Comparison of ENCODE assay signal across 21 cellular contexts in genomic region chr1:93194231-93194630, GRCh38. TPM values are rescaled to one million over a fixed set of nuclear protein-coding genes. Genes with fewer than 3 reads are reported as not detected.
DNase-seq lines count a peak whose midpoint lies in the region; ATAC-seq, FAIRE-seq and TF ChIP-seq lines count a peak whose summit lies in the region.
"Had no signal": no experiment of that assay in that cellular context is flagged by ENCODE, and none has a peak within 500 bp of the region (broad histone marks: within the 10 kb centered on the region; RNA-seq: fewer than 3 reads in every experiment).

No MANE protein-coding gene starts in this region.

- no peak overlapping the region for H3K14ac ChIP-seq in IMR-90 (replicated peaks; ENCODE audit: low read depth, low read length)

- no peak overlapping the region for H3K4me3 Mint-ChIP-seq in activated naive CD8-positive, alpha-beta T cell treated with anti-CD3 and anti-CD28 coated beads for 36 hours
- H3K4me3 Mint-ChIP-seq in effector memory CD8-positive, alpha-beta T cell = no peak overlapping the region
- H3K4me3 Mint-ChIP-seq: B cell; CD4-positive, alpha-beta T cell; CD8-positive, alpha-beta T cell had no signal

- H3K27ac ChIP-seq in HepG2 (ENCODE audit: extremely low read length, insufficient read depth, low read length) (no peak overlapping the region), right lobe of liver (no peak overlapping the region), IMR-90 (ENCODE audit: insufficient read depth, low read length) (no peak overlapping the region), kidney (ENCODE audit: low read depth in 2 of 2, low read length in 2 of 2) (no peak overlapping the region)
- H3K27ac ChIP-seq: 22Rv1; BLaER1 treated with 17β-estradiol and CSF1 and Interleukin-3, amounts not matched to agents 10 nM and 100 nM; C4-2B had no signal

- no peak for TF ChIP-seq POLR2A in HepG2 (IDR thresholded peaks at IDR 0.05; ENCODE audit: insufficient read depth in 1 of 2, low read depth in 2 of 2, low read length in 2 of 2)
- TF ChIP-seq POLR2A in right lobe of liver (IDR thresholded peaks at IDR 0.05) = no peak
- TF ChIP-seq POLR2A in IMR-90 (IDR thresholded peaks at IDR 0.05; ENCODE audit: low read depth, low read length) = no peak

- H2AK5ac ChIP-seq in IMR-90 (ENCODE audit: low read depth, low read length) = no peak overlapping the region

- H3K4me3 ChIP-seq in HepG2 (replicated peaks in 1 of 3; ENCODE audit: insufficient read depth in 1 of 3, low read depth in 2 of 3, low read length in 3 of 3) = no peak overlapping the region
- no peak overlapping the region for H3K4me3 ChIP-seq in right lobe of liver
- H3K4me3 ChIP-seq in IMR-90 (ENCODE audit: insufficient read depth, low read depth, low read length) = no peak overlapping the region
- H3K4me3 ChIP-seq in kidney (ENCODE audit: low read length in 2 of 2) = no peak overlapping the region
- H3K4me3 ChIP-seq: BLaER1 treated with 17β-estradiol and CSF1 and Interleukin-3, amounts not matched to agents 10 nM and 100 nM had no signal

- H3K27ac Mint-ChIP-seq in activated naive CD8-positive, alpha-beta T cell treated with anti-CD3 and anti-CD28 coated beads for 36 hours = no peak overlapping the region
- no peak overlapping the region for H3K27ac Mint-ChIP-seq in effector memory CD8-positive, alpha-beta T cell
- H3K27ac Mint-ChIP-seq: B cell; CD4-positive, alpha-beta T cell; CD8-positive, alpha-beta T cell had no signal

- POLR2A ChIA-PET in HepG2 (lab: Yijun Ruan, JAX) = no interaction called here
- POLR2A ChIA-PET in IMR-90 (lab: Charles Lee; ENCODE audit: unreplicated experiment) = interaction anchor here (0.7 kb wide), 1 partner anchor 1559 kb away, joined by 3 read pairs; no protein-coding TSS in a partner anchor

- 100% methylated on average over 1 of the region's 1 CpG for WGBS in HepG2 (ENCODE audit: low lambda C conversion rate)
- 88% methylated on average over 1 of the region's 1 CpG for WGBS in right lobe of liver (ENCODE audit: insufficient coverage, low coverage, low lambda C conversion rate, missing lambda C conversion rate)
- WGBS in IMR-90 (ENCODE audit: extremely low coverage in 2 of 2, insufficient read length in 1 of 2), 2 experiments = no CpG with 5 or more reads among the region's 1 CpG

- intact Hi-C loops in HepG2 (cut with micrococcal nuclease; ENCODE audit: unreplicated experiment) (no loop called here), right lobe of liver (cut with DNase I) (no loop called here), IMR-90 (cut with micrococcal nuclease) (no loop called here), kidney (cut with DNase I) (no loop called here)

- H2BK20ac ChIP-seq in IMR-90 (ENCODE audit: low read depth, low read length) = no peak overlapping the region

- FAIRE-seq in HepG2 (lab: Jason Lieb, UNC) (no peak), kidney (lab: Jason Lieb, UNC) (peak; percentile 59)
- FAIRE-seq: D721Med, GM12891, GM19239 had no signal

- no peaks in the 10 kb centered on the region; a peak in 2 of 5 replicates for H3K36me3 ChIP-seq in HepG2 (replicated peaks in 1 of 2; ENCODE audit: control insufficient read depth in 1 of 2, insufficient read depth in 2 of 2, low read length in 2 of 2)
- H3K36me3 ChIP-seq in right lobe of liver = no peaks in the 10 kb centered on the region
- peaks cover 3% of the 10 kb centered on the region for H3K36me3 ChIP-seq in IMR-90 (ENCODE audit: control insufficient read depth, insufficient read depth, low read length)
- H3K36me3 ChIP-seq in kidney (ENCODE audit: control insufficient read depth in 1 of 2, insufficient read depth in 2 of 2, low read length in 2 of 2) = no peaks in the 10 kb centered on the region

- H3K4me1 ChIP-seq in HepG2 (ENCODE audit: insufficient read depth, low read length) (peaks cover 6% of the 10 kb centered on the region), right lobe of liver (no peaks in the 10 kb centered on the region), IMR-90 (ENCODE audit: control insufficient read depth, insufficient read depth, low read length) (no peaks in the 10 kb centered on the region; the same call in 1 of the 2 replicates), kidney (ENCODE audit: control insufficient read depth in 1 of 2, insufficient read depth in 1 of 2, low read depth in 1 of 2, low read length in 2 of 2) (no peaks in the 10 kb centered on the region)
- H3K4me1 ChIP-seq: Caco-2 had no signal

- H3K79me2 ChIP-seq in HepG2 (ENCODE audit: insufficient read depth, low read length) = no peaks in the 10 kb centered on the region

- no peak overlapping the region for H4K5ac ChIP-seq in IMR-90 (ENCODE audit: low read depth, low read length)

- no peak for DNase-seq in HepG2 (ENCODE audit: low spot score)
- DNase-seq in right lobe of liver = no peak
- DNase-seq in IMR-90 = no peak
- no peak for DNase-seq in kidney
- DNase-seq in activated naive CD8-positive, alpha-beta T cell treated with anti-CD3 and anti-CD28 coated beads for 36 hours = no peak
- no peak for DNase-seq in effector memory CD8-positive, alpha-beta T cell
- DNase-seq in iPS-NIHi11 (ENCODE audit: low spot score) = no peak
- DNase-seq: AML-193; Caco-2; Calu3; CD4-positive, alpha-beta T cell; CD8-positive, alpha-beta T cell; DMS79 treated with DMSO at 0.1 percent for 48 hours; GF-D8 had no signal

- H3K9me3 ChIP-seq in HepG2 (ENCODE audit: low read length) = no peaks in the 10 kb centered on the region
- H3K9me3 ChIP-seq in right lobe of liver = no peaks in the 10 kb centered on the region
- H3K9me3 ChIP-seq in IMR-90 (ENCODE audit: control insufficient read depth, insufficient read depth, low read length) = no peaks in the 10 kb centered on the region
- H3K9me3 ChIP-seq in kidney (ENCODE audit: control insufficient read depth in 1 of 2, low read length in 2 of 2) = no peaks in the 10 kb centered on the region
- H3K9me3 ChIP-seq: BLaER1 treated with 17β-estradiol and CSF1 and Interleukin-3, amounts not matched to agents 10 nM and 100 nM; Caco-2 had no signal

- H4K8ac ChIP-seq in IMR-90 (ENCODE audit: low read depth in 2 of 2, low read length in 2 of 2) = no peak overlapping the region

- TF ChIP-seq RAD21 in HepG2 (CRISPR knock-in tag; IDR thresholded peaks at IDR 0.05) (no peak), IMR-90 (IDR thresholded peaks at IDR 0.05; ENCODE audit: low read length) (no peak)

- no peak overlapping the region for H2BK120ac ChIP-seq in IMR-90 (ENCODE audit: low read depth, low read length)

- no peak overlapping the region for H2BK5ac ChIP-seq in IMR-90 (ENCODE audit: low read depth, low read length, poor library complexity, severe bottlenecking)

- H3K27me3 Mint-ChIP-seq in activated naive CD8-positive, alpha-beta T cell treated with anti-CD3 and anti-CD28 coated beads for 36 hours = no peaks in the 10 kb centered on the region
- no peaks in the 10 kb centered on the region for H3K27me3 Mint-ChIP-seq in effector memory CD8-positive, alpha-beta T cell
- H3K27me3 Mint-ChIP-seq: B cell; CD4-positive, alpha-beta T cell had no signal

- H3K27me3 ChIP-seq in HepG2 (ENCODE audit: control insufficient read depth in 1 of 2, insufficient read depth in 2 of 2, low read length in 2 of 2) (no peaks in the 10 kb centered on the region), right lobe of liver (no peaks in the 10 kb centered on the region), IMR-90 (ENCODE audit: control insufficient read depth, insufficient read depth, low read length) (no peaks in the 10 kb centered on the region)
- H3K27me3 ChIP-seq: BLaER1 treated with 17β-estradiol and CSF1 and Interleukin-3, amounts not matched to agents 10 nM and 100 nM had no signal

- H3K4me1 Mint-ChIP-seq in activated naive CD8-positive, alpha-beta T cell treated with anti-CD3 and anti-CD28 coated beads for 36 hours = peaks cover 9% of the 10 kb centered on the region
- H3K4me1 Mint-ChIP-seq in effector memory CD8-positive, alpha-beta T cell (ENCODE audit: low read depth in 2 of 2) = peaks cover 4 to 12% of the 10 kb centered on the region in 2 donors

- H3K9me1 ChIP-seq in IMR-90 (ENCODE audit: insufficient read depth, low read length) = peaks cover 5% of the 10 kb centered on the region

- in situ Hi-C loops in HepG2 (cut with HindIII; ENCODE audit: extremely low pct_ligation_motif_present, low pct_unique_long_range_greater_than_20kb) = no loop called here
- in situ Hi-C loops in IMR-90 (cut with MboI; ENCODE audit: low sequenced_read_pairs) = no loop called here

- H3K9ac ChIP-seq in HepG2 (ENCODE audit: insufficient read depth, low read depth, low read length) = no peak overlapping the region
- H3K9ac ChIP-seq in IMR-90 (ENCODE audit: low read depth, low read length) = no peak overlapping the region
- no peak overlapping the region for H3K9ac ChIP-seq in kidney (ENCODE audit: low read length in 2 of 2)
- H3K9ac ChIP-seq: BLaER1 treated with 17β-estradiol and CSF1 and Interleukin-3, amounts not matched to agents 10 nM and 100 nM had no signal

- H2BK15ac ChIP-seq in IMR-90 (ENCODE audit: low read depth, low read length) = no peak overlapping the region

- BruUV-seq in HepG2 (replicated peaks; lab: Mats Ljungman, UMichigan) (no TSS peak), IMR-90 (replicated peaks; lab: Mats Ljungman, UMichigan) (no TSS peak)

- H3K23ac ChIP-seq in IMR-90 (ENCODE audit: low read depth, low read length) = no peak overlapping the region

- H2AFZ ChIP-seq in HepG2 (ENCODE audit: low read length) = no peak overlapping the region
- H2AFZ ChIP-seq in IMR-90 (replicated peaks; ENCODE audit: low read length, poor library complexity) = no peak overlapping the region

- H3K9me3 Mint-ChIP-seq in activated naive CD8-positive, alpha-beta T cell treated with anti-CD3 and anti-CD28 coated beads for 36 hours = no peaks in the 10 kb centered on the region
- no peaks in the 10 kb centered on the region for H3K9me3 Mint-ChIP-seq in effector memory CD8-positive, alpha-beta T cell
- H3K9me3 Mint-ChIP-seq: CD4-positive, alpha-beta T cell; CD8-positive, alpha-beta T cell had no signal

- no peak overlapping the region for H4K91ac ChIP-seq in IMR-90 (ENCODE audit: insufficient read depth, low read depth, low read length)

- H3K4me2 ChIP-seq in HepG2 (ENCODE audit: low read depth, low read length) (no peak overlapping the region), IMR-90 (ENCODE audit: low read depth, low read length) (no peak overlapping the region)

- no peak overlapping the region for H2AK9ac ChIP-seq in IMR-90 (replicated peaks; ENCODE audit: low read depth, low read length, poor library complexity)

- no peak overlapping the region for H3K18ac ChIP-seq in IMR-90 (ENCODE audit: low read depth, low read length)

- TF ChIP-seq EP300 in HepG2 (IDR thresholded peaks at IDR 0.05; ENCODE audit: low read depth in 2 of 2, low read length in 2 of 2) (no peak), HepG2 (CRISPR knock-in tag; IDR thresholded peaks at IDR 0.05; ENCODE audit: borderline replicate concordance) (no peak)

- H4K20me1 ChIP-seq in HepG2 (ENCODE audit: insufficient read depth, low read length) (no peaks in the 10 kb centered on the region), IMR-90 (ENCODE audit: insufficient read depth, low read length) (no peaks in the 10 kb centered on the region)
- H4K20me1 ChIP-seq: BLaER1 treated with 17β-estradiol and CSF1 and Interleukin-3, amounts not matched to agents 10 nM and 100 nM had no signal

- H3K79me1 ChIP-seq in IMR-90 (ENCODE audit: low read depth in 1 of 2, low read length in 2 of 2) = peaks cover 3 to 7% of the 10 kb centered on the region in 2 experiments; a peak in 2 of 4 replicates

- CTCF ChIA-PET in HepG2 (lab: Yijun Ruan, JAX; ENCODE audit: low intra/inter-chr PET ratio, low total read pairs) (no interaction called here), IMR-90 (lab: Yijun Ruan, JAX) (interaction anchor here (0.6 kb wide), 1 partner anchor 116 kb away, joined by 4 read pairs; the partner anchor contains the start of gene MTF2)

- no peak overlapping the region for H3K4ac ChIP-seq in IMR-90 (ENCODE audit: low read depth, low read length)

- dilution Hi-C loops in IMR-90 (cut with HindIII; ENCODE audit: low sequenced_read_pairs, unreplicated experiment) = no loop called here

- peaks cover 47% of the 10 kb centered on the region for H3K36me3 Mint-ChIP-seq in activated naive CD8-positive, alpha-beta T cell treated with anti-CD3 and anti-CD28 coated beads for 36 hours
- peaks cover 5% of the 10 kb centered on the region for H3K36me3 Mint-ChIP-seq in effector memory CD8-positive, alpha-beta T cell (ENCODE audit: insufficient read depth)

- TF ChIP-seq CTCF in HepG2 (CRISPR knock-in tag; IDR thresholded peaks at IDR 0.05) = no peak
- TF ChIP-seq CTCF in right lobe of liver (IDR thresholded peaks at IDR 0.05) = no peak
- TF ChIP-seq CTCF in IMR-90 (conservative IDR thresholded peaks at IDR 0.05; ENCODE audit: low read depth, low read length) = no peak
- TF ChIP-seq CTCF in kidney (IDR thresholded peaks at IDR 0.05; ENCODE audit: borderline replicate concordance, extremely low read depth, insufficient read depth) = no peak

- H3K56ac ChIP-seq in IMR-90 (ENCODE audit: extremely low read depth, insufficient read depth, low read length) = no peak overlapping the region

- no peak for ATAC-seq in HepG2
- ATAC-seq in right lobe of liver = no peak
- ATAC-seq in IMR-90 (ENCODE audit: low read depth) = no peak
- no peak for ATAC-seq in effector memory CD8-positive, alpha-beta T cell (replicated peaks)
- ATAC-seq: CD8-positive, alpha-beta T cell had no signal

RNA-seq across cellular contexts. Expression of gene CCDC18, which starts 13.7 kb away (rescaled TPM):
- total RNA-seq in HepG2 (2016; rRNA removed; fragmentation: Illumina TruSeq; extraction: Trizol) = 16.3 and 18.4 TPM in 2 replicates
- total RNA-seq in HepG2 (2016; cell fraction: cytosol; rRNA removed; fragmentation: Illumina TruSeq; extraction: Trizol; ENCODE audit: low read depth) = 17.3 and 18.2 TPM in 2 replicates
- total RNA-seq in HepG2 (2016; cell fraction: insoluble cytoplasmic fraction; rRNA removed; fragmentation: Illumina TruSeq; extraction: Trizol) = 17.8 and 21.9 TPM in 2 replicates
- total RNA-seq in HepG2 (2016; cell fraction: membrane; rRNA removed; fragmentation: Illumina TruSeq; extraction: Trizol) = 11.6 and 12.8 TPM in 2 replicates
- 29.6 and 32.6 TPM in 2 replicates for total RNA-seq in HepG2 (2016; cell fraction: nucleus; rRNA removed; fragmentation: Illumina TruSeq; extraction: Trizol)
- 1.4 and 1.9 TPM in 2 replicates for polyA plus RNA-seq in HepG2 (2011; rRNA removed)
- polyA plus RNA-seq in HepG2 (2011; cell fraction: cytosol; rRNA removed) = 0.35 and 1.1 TPM in 2 replicates
- 3.0 and 3.7 TPM in 2 replicates for polyA plus RNA-seq in HepG2 (2011; cell fraction: nucleus; rRNA removed)
- polyA plus RNA-seq in HepG2 (2012) = 3.6 and 4.3 TPM in 2 replicates
- polyA plus RNA-seq in HepG2 (2016; cell fraction: cytosol; fragmentation: Illumina TruSeq; extraction: Trizol; ENCODE audit: low read depth) = 0.44 and 1.0 TPM in 2 replicates
- polyA plus RNA-seq in HepG2 (2016; cell fraction: insoluble cytoplasmic fraction; fragmentation: Illumina TruSeq; extraction: Trizol; ENCODE audit: low read depth) = 13.0 and 14.4 TPM in 2 replicates
- 1.4 and 1.9 TPM in 2 replicates for polyA plus RNA-seq in HepG2 (2016; cell fraction: membrane; fragmentation: Illumina TruSeq; extraction: Trizol; ENCODE audit: low read depth)
- 19.8 and 21.6 TPM in 2 replicates for polyA plus RNA-seq in HepG2 (2016; cell fraction: nucleus; fragmentation: Illumina TruSeq; extraction: Trizol; ENCODE audit: insufficient read depth, low read depth)
- 2.7 and 3.0 TPM in 2 replicates for polyA minus RNA-seq in HepG2 (2011; rRNA and poly(A)+ RNA removed; ENCODE audit: low replicate concordance)
- polyA minus RNA-seq in HepG2 (2011; cell fraction: cytosol; rRNA and poly(A)+ RNA removed) = 1.8 and 2.7 TPM in 2 replicates
- 15.3 and 18.8 TPM in 2 replicates for polyA minus RNA-seq in HepG2 (2011; cell fraction: nucleus; rRNA and poly(A)+ RNA removed)
- total RNA-seq in right lobe of liver = 1 to 10 TPM; 2.3 to 6.9 (median 3.5) TPM
- total RNA-seq in IMR-90 (2012; rRNA removed) = 7.3 and 20.0 TPM in 2 replicates
- 4.3 and 5.5 TPM in 2 replicates for polyA plus RNA-seq in IMR-90 (2012; rRNA removed)
- 0.74 and 0.75 TPM in 2 replicates for polyA plus RNA-seq in IMR-90 (2012; cell fraction: cytosol; rRNA removed)
- polyA plus RNA-seq in IMR-90 (2012; cell fraction: nucleus; rRNA removed; ENCODE audit: low replicate concordance) = 1.8 and 8.3 TPM in 2 replicates
- 3.9 TPM for total RNA-seq in kidney
- 1.2 TPM for polyA plus RNA-seq in kidney (ENCODE audit: insufficient read depth, low read depth, low replicate concordance)
- 10 to 100 TPM; 14.9 to 15.7 TPM for total RNA-seq in activated naive CD8-positive, alpha-beta T cell treated with anti-CD3 and anti-CD28 coated beads for 36 hours

RNA-seq across cellular contexts. Expression of gene TMED5, which starts 14.0 kb away (rescaled TPM):
- total RNA-seq in HepG2 (2016; rRNA removed; fragmentation: Illumina TruSeq; extraction: Trizol) = 69.5 and 99.0 TPM in 2 replicates
- total RNA-seq in HepG2 (2016; cell fraction: cytosol; rRNA removed; fragmentation: Illumina TruSeq; extraction: Trizol; ENCODE audit: low read depth) = 5.6 and 6.1 TPM in 2 replicates
- 72.8 and 96.2 TPM in 2 replicates for total RNA-seq in HepG2 (2016; cell fraction: insoluble cytoplasmic fraction; rRNA removed; fragmentation: Illumina TruSeq; extraction: Trizol)
- 22.7 and 24.4 TPM in 2 replicates for total RNA-seq in HepG2 (2016; cell fraction: membrane; rRNA removed; fragmentation: Illumina TruSeq; extraction: Trizol)
- 94.1 and 117 TPM in 2 replicates for total RNA-seq in HepG2 (2016; cell fraction: nucleus; rRNA removed; fragmentation: Illumina TruSeq; extraction: Trizol)
- 53.5 and 58.1 TPM in 2 replicates for polyA plus RNA-seq in HepG2 (2011; rRNA removed)
- polyA plus RNA-seq in HepG2 (2011; cell fraction: cytosol; rRNA removed) = 37.5 and 40.2 TPM in 2 replicates
- 19.9 and 28.3 TPM in 2 replicates for polyA plus RNA-seq in HepG2 (2011; cell fraction: nucleus; rRNA removed)
- 72.6 and 86.3 TPM in 2 replicates for polyA plus RNA-seq in HepG2 (2012)
- 5.7 and 6.0 TPM in 2 replicates for polyA plus RNA-seq in HepG2 (2016; cell fraction: cytosol; fragmentation: Illumina TruSeq; extraction: Trizol; ENCODE audit: low read depth)
- polyA plus RNA-seq in HepG2 (2016; cell fraction: insoluble cytoplasmic fraction; fragmentation: Illumina TruSeq; extraction: Trizol; ENCODE audit: low read depth) = 72.8 and 74.1 TPM in 2 replicates
- polyA plus RNA-seq in HepG2 (2016; cell fraction: membrane; fragmentation: Illumina TruSeq; extraction: Trizol; ENCODE audit: low read depth) = 15.5 and 17.7 TPM in 2 replicates
- polyA plus RNA-seq in HepG2 (2016; cell fraction: nucleus; fragmentation: Illumina TruSeq; extraction: Trizol; ENCODE audit: insufficient read depth, low read depth) = 124 and 128 TPM in 2 replicates
- polyA minus RNA-seq in HepG2 (2011; rRNA and poly(A)+ RNA removed; ENCODE audit: low replicate concordance) = 28.2 and 108 TPM in 2 replicates
- 106 and 113 TPM in 2 replicates for polyA minus RNA-seq in HepG2 (2011; cell fraction: cytosol; rRNA and poly(A)+ RNA removed)
- 54.2 and 66.6 TPM in 2 replicates for polyA minus RNA-seq in HepG2 (2011; cell fraction: nucleus; rRNA and poly(A)+ RNA removed)
- 100 to 1,000 TPM in 2 of 6 experiments, 10 to 100 TPM in 4; 65.3 to 154 (median 88.9) TPM for total RNA-seq in right lobe of liver
- total RNA-seq in IMR-90 (2012; rRNA removed) = 20.1 and 53.3 TPM in 2 replicates
- 38.1 and 39.0 TPM in 2 replicates for polyA plus RNA-seq in IMR-90 (2012; rRNA removed)
- 11.1 and 12.9 TPM in 2 replicates for polyA plus RNA-seq in IMR-90 (2012; cell fraction: cytosol; rRNA removed)
- 5.0 and 19.1 TPM in 2 replicates for polyA plus RNA-seq in IMR-90 (2012; cell fraction: nucleus; rRNA removed; ENCODE audit: low replicate concordance)
- 55.2 TPM for total RNA-seq in kidney
- 45.3 TPM for polyA plus RNA-seq in kidney (ENCODE audit: insufficient read depth, low read depth, low replicate concordance)
- 10 to 100 TPM; 33.6 to 34.7 TPM for total RNA-seq in activated naive CD8-positive, alpha-beta T cell treated with anti-CD3 and anti-CD28 coated beads for 36 hours
